Comparison of ENCODE assay signal across 8 cellular contexts in the genomic region with DNA sequence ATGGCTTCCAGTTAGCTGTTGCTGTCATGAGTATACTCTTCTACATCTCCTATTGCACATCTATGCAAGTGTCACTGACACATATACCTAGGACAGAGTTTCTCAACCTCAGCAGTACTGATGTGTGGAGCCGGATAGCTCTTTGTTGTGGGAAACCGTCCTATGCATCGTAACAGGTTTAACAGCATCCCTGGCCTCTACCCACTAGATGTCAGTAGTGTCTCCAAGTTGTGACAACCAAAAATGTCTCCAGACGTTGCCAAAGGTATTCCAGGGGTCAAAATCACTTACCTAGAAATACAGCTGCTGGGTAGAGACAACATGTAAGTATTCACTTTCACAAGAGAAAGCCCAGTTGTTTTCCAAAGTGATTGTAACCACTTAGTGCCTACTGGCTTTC.
DNase-seq lines count a peak whose midpoint lies in the region; ATAC-seq lines count a peak whose summit lies in the region.

No MANE protein-coding gene starts in this region.

- H3K9me3 Mint-ChIP-seq in naive thymus-derived CD4-positive, alpha-beta T cell: peaks cover 0 to 13% (median 2%) of the 10 kb centered on the region in 11 donors

- no peak overlapping the region for H3K4me3 ChIP-seq in naive thymus-derived CD4-positive, alpha-beta T cell (ENCODE audit: low read length)

- H3K4me3 Mint-ChIP-seq in naive thymus-derived CD4-positive, alpha-beta T cell: no peak overlapping the region

- H3K27ac Mint-ChIP-seq in naive thymus-derived CD4-positive, alpha-beta T cell: no peak overlapping the region

- H3K27me3 Mint-ChIP-seq in naive thymus-derived CD4-positive, alpha-beta T cell: peaks cover 0 to 4% (median 0%) of the 10 kb centered on the region in 5 donors

- no peaks in the 10 kb centered on the region for H3K36me3 ChIP-seq in naive thymus-derived CD4-positive, alpha-beta T cell (ENCODE audit: control insufficient read depth in 2 of 3, insufficient read depth in 3 of 3, low read length in 3 of 3)

- H3K27ac ChIP-seq in naive thymus-derived CD4-positive, alpha-beta T cell (ENCODE audit: low read depth, low read length): no peak overlapping the region

- H3K36me3 Mint-ChIP-seq in naive thymus-derived CD4-positive, alpha-beta T cell: no peaks in the 10 kb centered on the region

- no peaks in the 10 kb centered on the region for H3K4me1 ChIP-seq in naive thymus-derived CD4-positive, alpha-beta T cell (ENCODE audit: control insufficient read depth in 2 of 2, insufficient read depth in 2 of 2, low read length in 2 of 2)

- no peaks in the 10 kb centered on the region for H3K4me1 Mint-ChIP-seq in naive thymus-derived CD4-positive, alpha-beta T cell

- no peaks in the 10 kb centered on the region for H3K27me3 ChIP-seq in naive thymus-derived CD4-positive, alpha-beta T cell (ENCODE audit: control insufficient read depth in 2 of 2, insufficient read depth in 2 of 2, low read length in 2 of 2)

- CTCF ChIA-PET in naive thymus-derived CD4-positive, alpha-beta T cell (lab: Charles Lee): no interaction called here

- DNase-seq in EL (peak; percentile 7), NCI-H1105 (lab: John Stamatoyannopoulos, UW) (peak; percentile 49), amniotic epithelial cell (ENCODE audit: low read depth) (peak; percentile 24), left kidney (ENCODE audit: low read depth, low spot score) (peak; percentile 90)
- no peak for DNase-seq in naive thymus-derived CD4-positive, alpha-beta T cell

- POLR2A ChIA-PET in naive thymus-derived CD4-positive, alpha-beta T cell (lab: Charles Lee): no interaction called here

- no peak for ATAC-seq in GM19463 (IDR thresholded peaks at IDR 0.05; ENCODE audit: unreplicated experiment)
- no peak for ATAC-seq in naive thymus-derived CD4-positive, alpha-beta T cell
- no peak for ATAC-seq in HG03095 (IDR thresholded peaks at IDR 0.05; ENCODE audit: unreplicated experiment)
- no peak for ATAC-seq in GM21576 (IDR thresholded peaks at IDR 0.05; ENCODE audit: unreplicated experiment)

- no peaks in the 10 kb centered on the region for H3K9me3 ChIP-seq in naive thymus-derived CD4-positive, alpha-beta T cell (ENCODE audit: control insufficient read depth in 2 of 3, low read length in 3 of 3)

- intact Hi-C loops in naive thymus-derived CD4-positive, alpha-beta T cell (cut with micrococcal nuclease): no loop called here

Comparison
In these comparisons a context has a peak if more than half of its experiments do, and no peak if none do; other contexts are left out.
1. DNase-seq: peak in EL (single experiment), NCI-H1105 (single experiment), amniotic epithelial cell (single experiment) and left kidney (single experiment); none in naive thymus-derived CD4-positive, alpha-beta T cell (0 of 9).